In genomic region chr14:93975791-93976476, GRCh38 we compare ENCODE assay signal across 9 cellular contexts. TPM values are rescaled to one million over a fixed set of nuclear protein-coding genes. Genes with fewer than 3 reads are reported as not detected.
A peak's percentile ranks its signal among the peaks of the same experiment; 100 is the strongest.
DNase-seq lines count a peak whose midpoint lies in the region; ATAC-seq and TF ChIP-seq lines count a peak whose summit lies in the region.
"Had no signal": no experiment of that assay in that cellular context is flagged by ENCODE, and none has a peak within 500 bp of the region (broad histone marks: within the 10 kb centered on the region; RNA-seq: fewer than 3 reads in every experiment).

No MANE protein-coding gene starts in this region.

- WGBS in IMR-90 (ENCODE audit: extremely low coverage in 2 of 2, insufficient read length in 1 of 2), 2 experiments, result 79% methylated on average over 2 of the region's 9 CpGs; no CpG with 5 or more reads in 1 of the 2 experiments
- WGBS in tibial nerve, 2 donors, result 39 to 51% methylated on average over 9 of the region's 9 CpGs

- H3K9me3 ChIP-seq in IMR-90 (ENCODE audit: control insufficient read depth, insufficient read depth, low read length), result peaks cover 2% of the 10 kb centered on the region; the same call in 1 of the 2 replicates
- peaks cover 0 to 3% (median 0%) of the 10 kb centered on the region in 4 donors for H3K9me3 ChIP-seq in tibial nerve

- H4K5ac ChIP-seq in IMR-90 (ENCODE audit: low read depth, low read length), result peak overlapping the region; percentile 14; the same call in 1 of the 2 replicates

- H3K4me1 ChIP-seq in IMR-90 (ENCODE audit: control insufficient read depth, insufficient read depth, low read length), result peaks cover 11% of the 10 kb centered on the region
- H3K4me1 ChIP-seq in tibial nerve, result peaks cover 0 to 20% (median 14%) of the 10 kb centered on the region in 4 donors
- no peaks in the 10 kb centered on the region for H3K4me1 ChIP-seq in foreskin keratinocyte

- no peak overlapping the region for H2AK9ac ChIP-seq in IMR-90 (replicated peaks; ENCODE audit: low read depth, low read length, poor library complexity)

- intact Hi-C loops in IMR-90 (cut with micrococcal nuclease), result no loop called here

- no peak for TF ChIP-seq RAD21 in IMR-90 (IDR thresholded peaks at IDR 0.05; ENCODE audit: low read length)

- BruUV-seq in IMR-90 (replicated peaks; lab: Mats Ljungman, UMichigan), result no TSS peak

- 0 out of 2 replicates have a peak overlapping the region, but pooled peaks have one; percentile 10 for H3K9ac ChIP-seq in IMR-90 (ENCODE audit: low read depth, low read length)

- H4K20me1 ChIP-seq in IMR-90 (ENCODE audit: insufficient read depth, low read length), result no peaks in the 10 kb centered on the region

- H3K56ac ChIP-seq in IMR-90 (ENCODE audit: extremely low read depth, insufficient read depth, low read length), result no peak overlapping the region

- no peak overlapping the region for H3K23ac ChIP-seq in IMR-90 (ENCODE audit: low read depth, low read length)

- peak overlapping the region in 1 of 2 experiments; percentile 83; a peak in 3 of 4 replicates for H4K8ac ChIP-seq in IMR-90 (ENCODE audit: low read depth in 2 of 2, low read length in 2 of 2)

- peak overlapping the region; percentile 19; the same call in 1 of the 2 replicates for H3K4me2 ChIP-seq in IMR-90 (ENCODE audit: low read depth, low read length)

- dilution Hi-C loops in IMR-90 (cut with HindIII; ENCODE audit: low sequenced_read_pairs, unreplicated experiment), result no loop called here

- H2BK20ac ChIP-seq in IMR-90 (ENCODE audit: low read depth, low read length), result no peak overlapping the region

- H2AK5ac ChIP-seq in IMR-90 (ENCODE audit: low read depth, low read length), result peak overlapping the region; percentile 53; the same call in 1 of the 2 replicates

- peaks cover 2% of the 10 kb centered on the region; the same call in 1 of the 2 replicates for H3K27me3 ChIP-seq in IMR-90 (ENCODE audit: control insufficient read depth, insufficient read depth, low read length)
- H3K27me3 ChIP-seq in tibial nerve, result no peaks in the 10 kb centered on the region
- H3K27me3 ChIP-seq in foreskin keratinocyte, result peaks cover 20% of the 10 kb centered on the region

- DNase-seq in GM13976 (ENCODE audit: low spot score) (peak; percentile 84), IMR-90 (no peak), fibroblast of mammary gland (ENCODE audit: low read depth) (peak; percentile 4), tibial nerve (ENCODE audit: low spot score in 2 of 2) (no peak), foreskin keratinocyte (no peak), NCI-H2029 treated with DMSO at 0.1 percent for 48 hours (lab: John Stamatoyannopoulos, UW) (no peak), DMS153 (lab: John Stamatoyannopoulos, UW) (no peak)

- peaks cover 8% of the 10 kb centered on the region; the same call in 1 of the 2 replicates for H3K9me1 ChIP-seq in IMR-90 (ENCODE audit: insufficient read depth, low read length)

- H2BK15ac ChIP-seq in IMR-90 (ENCODE audit: low read depth, low read length), result 0 out of 3 replicates have a peak overlapping the region, but pooled peaks have one; percentile 13

- H2AFZ ChIP-seq in IMR-90 (replicated peaks; ENCODE audit: low read length, poor library complexity), result no peak overlapping the region

- H4K91ac ChIP-seq in IMR-90 (ENCODE audit: insufficient read depth, low read depth, low read length), result no peak overlapping the region

- TF ChIP-seq EP300 in tibial nerve (IDR thresholded peaks at IDR 0.05), result no peak

- H3K79me1 ChIP-seq in IMR-90 (ENCODE audit: low read depth in 1 of 2, low read length in 2 of 2), result no peaks in the 10 kb centered on the region

- no peak overlapping the region for H3K4me3 ChIP-seq in IMR-90 (ENCODE audit: insufficient read depth, low read depth, low read length)
- H3K4me3 ChIP-seq in fibroblast of mammary gland (ENCODE audit: control insufficient read depth, low read depth, low read length), result no peak overlapping the region
- peak overlapping the region in 3 of 4 donors; percentile 2 to 32 (median 10) for H3K4me3 ChIP-seq in tibial nerve
- H3K4me3 ChIP-seq: K562 had no signal

- H3K4ac ChIP-seq in IMR-90 (ENCODE audit: low read depth, low read length), result no peak overlapping the region; the same call in 1 of the 2 replicates

- ATAC-seq in GM21526 (IDR thresholded peaks at IDR 0.05; ENCODE audit: low FRiP score, unreplicated experiment) (peak; percentile 65), IMR-90 (ENCODE audit: low read depth) (peak; percentile 30), foreskin keratinocyte (no peak)
- ATAC-seq: K562 had no signal

- in situ Hi-C loops in GM13976 (cut with MboI; ENCODE audit: low sequenced_read_pairs, unreplicated experiment), result loop anchor here (25.0 kb wide), 1 partner anchor 1161 kb away; no protein-coding TSS in a partner anchor
- in situ Hi-C loops in IMR-90 (cut with MboI; ENCODE audit: low sequenced_read_pairs), result no loop called here

- no peak overlapping the region for H3K14ac ChIP-seq in IMR-90 (replicated peaks; ENCODE audit: low read depth, low read length)

- TF ChIP-seq POLR2A in IMR-90 (IDR thresholded peaks at IDR 0.05; ENCODE audit: low read depth, low read length) (no peak), tibial nerve (IDR thresholded peaks at IDR 0.05) (no peak)

- H3K36me3 ChIP-seq in IMR-90 (ENCODE audit: control insufficient read depth, insufficient read depth, low read length), result no peaks in the 10 kb centered on the region
- no peaks in the 10 kb centered on the region for H3K36me3 ChIP-seq in tibial nerve

- H3K18ac ChIP-seq in IMR-90 (ENCODE audit: low read depth, low read length), result peak overlapping the region; percentile 23; the same call in 1 of the 2 replicates

- H2BK5ac ChIP-seq in IMR-90 (ENCODE audit: low read depth, low read length, poor library complexity, severe bottlenecking), result no peak overlapping the region

- TF ChIP-seq CTCF in GM13976 (IDR thresholded peaks at IDR 0.05; ENCODE audit: borderline replicate concordance, control extremely low read depth, extremely low read depth, insufficient read depth, missing control alignments) (no peak), IMR-90 (conservative IDR thresholded peaks at IDR 0.05; ENCODE audit: low read depth, low read length) (no peak), fibroblast of mammary gland (conservative IDR thresholded peaks at IDR 0.05; ENCODE audit: control insufficient read depth, insufficient read depth, low read depth, low read length) (no peak), tibial nerve (IDR thresholded peaks at IDR 0.05) (peak in 3 of 5 experiments; percentile 3 to 25 (median 21)), foreskin keratinocyte (conservative IDR thresholded peaks at IDR 0.05) (no peak)

- CTCF ChIA-PET in IMR-90 (lab: Yijun Ruan, JAX), result interaction anchor here (0.9 kb wide), 2 partner anchors 36 kb away, joined by 3 read pairs; no protein-coding TSS in a partner anchor

- H2BK120ac ChIP-seq in IMR-90 (ENCODE audit: low read depth, low read length), result peak overlapping the region; percentile 82; the same call in 1 of the 2 replicates

- no peak overlapping the region for H3K27ac ChIP-seq in IMR-90 (ENCODE audit: insufficient read depth, low read length)
- H3K27ac ChIP-seq in tibial nerve, result peak overlapping the region in 3 of 4 donors; percentile 13 to 82 (median 73)
- no peak overlapping the region for H3K27ac ChIP-seq in foreskin keratinocyte

- POLR2A ChIA-PET in IMR-90 (lab: Charles Lee; ENCODE audit: unreplicated experiment), result no interaction called here

TF ChIP-seq in IMR-90, 13 proteins besides CTCF, POLR2A, EP300 and RAD21:
- TF ChIP-seq MAFK (IDR thresholded peaks at IDR 0.05; ENCODE audit: low read depth, low read length) (no peak), USF2 (IDR thresholded peaks at IDR 0.05; ENCODE audit: low read depth, low read length) (no peak), SMC3 (IDR thresholded peaks at IDR 0.05; ENCODE audit: low read depth, low read length) (no peak), MXI1 (IDR thresholded peaks at IDR 0.05; ENCODE audit: borderline replicate concordance, low read depth, low read length) (no peak), NFE2L2 (IDR thresholded peaks at IDR 0.05; ENCODE audit: low read depth, low read length) (no peak), CHD1 (IDR thresholded peaks at IDR 0.05; ENCODE audit: low read depth, low read length) (no peak), FOS (IDR thresholded peaks at IDR 0.05; ENCODE audit: low read depth, low read length) (no peak)
TF ChIP-seq in IMR-90: peak in this region for 0.

RNA-seq across cellular contexts. Expression of gene ASB2, which starts 0.4 kb away (rescaled TPM):
- total RNA-seq in IMR-90 (2012; rRNA removed) (0.54 and 0.83 TPM in 2 replicates), tibial nerve (1 to 10 TPM in 2 of 4 donors, under 1 TPM in 1, not detected in 1; 0.60 to 2.1 (median 1.8) TPM), foreskin keratinocyte (not detected in 2 replicates)
- polyA plus RNA-seq in IMR-90 (2012; rRNA removed) (0.77 and 0.98 TPM in 2 replicates), foreskin keratinocyte (0.03 TPM in 1 of 2 replicates, not detected in the other)
- 0.42 and 0.78 TPM in 2 replicates for polyA plus RNA-seq in IMR-90 (2012; cell fraction: cytosol; rRNA removed)
- 1.3 and 3.4 TPM in 2 replicates for polyA plus RNA-seq in IMR-90 (2012; cell fraction: nucleus; rRNA removed; ENCODE audit: low replicate concordance)
- total RNA-seq: K562 had no signal
- polyA plus RNA-seq: K562 had no signal

RNA-seq across cellular contexts. Expression of gene CCDC197, which starts 21.2 kb away (rescaled TPM):
- total RNA-seq in IMR-90 (2012; rRNA removed), result not detected in 2 replicates
- polyA plus RNA-seq in IMR-90 (2012; rRNA removed), result not detected in 2 replicates
- polyA plus RNA-seq in IMR-90 (2012; cell fraction: cytosol; rRNA removed), result not detected in 2 replicates
- not detected in 2 replicates for polyA plus RNA-seq in IMR-90 (2012; cell fraction: nucleus; rRNA removed; ENCODE audit: low replicate concordance)
- total RNA-seq in tibial nerve, result not detected
- total RNA-seq in foreskin keratinocyte, result not detected in 2 replicates
- polyA plus RNA-seq in foreskin keratinocyte, result not detected in 2 replicates
- total RNA-seq: K562 had no signal
- polyA plus RNA-seq: K562 had no signal

RNA-seq across cellular contexts. Expression of gene FAM181A, which starts 48.8 kb away (rescaled TPM):
- total RNA-seq in IMR-90 (2012; rRNA removed) (not detected in 2 replicates), tibial nerve (not detected), foreskin keratinocyte (not detected in 2 replicates)
- polyA plus RNA-seq in IMR-90 (2012; rRNA removed) (not detected in 2 replicates), foreskin keratinocyte (not detected in 2 replicates)
- polyA plus RNA-seq in IMR-90 (2012; cell fraction: cytosol; rRNA removed), result not detected in 2 replicates
- not detected in 2 replicates for polyA plus RNA-seq in IMR-90 (2012; cell fraction: nucleus; rRNA removed; ENCODE audit: low replicate concordance)
- total RNA-seq: K562 had no signal
- polyA plus RNA-seq: K562 had no signal

RNA-seq across cellular contexts. Expression of gene OTUB2, which starts 50.2 kb away (rescaled TPM):
- total RNA-seq in IMR-90 (2012; rRNA removed) (2.2 and 2.5 TPM in 2 replicates), tibial nerve (under 1 TPM in 3 of 4 donors, not detected in 1; 0.21 to 0.66 (median 0.60) TPM), foreskin keratinocyte (3.0 and 3.6 TPM in 2 replicates)
- polyA plus RNA-seq in IMR-90 (2012; rRNA removed) (1.0 and 1.1 TPM in 2 replicates), foreskin keratinocyte (1.8 and 1.9 TPM in 2 replicates)
- polyA plus RNA-seq in IMR-90 (2012; cell fraction: cytosol; rRNA removed), result 0.50 and 0.87 TPM in 2 replicates
- polyA plus RNA-seq in IMR-90 (2012; cell fraction: nucleus; rRNA removed; ENCODE audit: low replicate concordance), result 0.95 and 1.3 TPM in 2 replicates

Comparison
In these comparisons a context has a peak if more than half of its experiments do, and no peak if none do; other contexts are left out.
1. DNase-seq: peak in GM13976 (single experiment) and fibroblast of mammary gland (single experiment); none in IMR-90 (single experiment), tibial nerve (0 of 2), foreskin keratinocyte (0 of 2), NCI-H2029 treated with DMSO at 0.1 percent for 48 hours (single experiment) and DMS153 (single experiment).
2. CTCF ChIP-seq: peak in tibial nerve (3 of 5); none in GM13976 (single experiment), IMR-90 (single experiment), fibroblast of mammary gland (single experiment) and foreskin keratinocyte (single experiment).
3. H3K27ac ChIP-seq: peak in tibial nerve (3 of 4); none in IMR-90 (single experiment) and foreskin keratinocyte (single experiment).
4. H3K4me3 ChIP-seq: peak in tibial nerve (3 of 4); none in IMR-90 (single experiment) and fibroblast of mammary gland (single experiment).